1 cellular context compared by ENCODE assay signal in genomic region chr12:110794623-110795280, GRCh38.
A peak's percentile ranks its signal among the peaks of the same experiment; 100 is the strongest.
TF ChIP-seq lines count a peak whose summit lies in the region.

No MANE protein-coding gene starts in this region.

TF ChIP-seq in K562, 482 proteins besides CTCF, POLR2A, EP300 and RAD21 (continued from another document):
- TF ChIP-seq BCLAF1 (IDR thresholded peaks at IDR 0.05; ENCODE audit: borderline replicate concordance in 1 of 2, control insufficient read depth in 1 of 2, low read depth in 2 of 2, low read length in 1 of 2) = no peak
- TF ChIP-seq CBX5 (IDR thresholded peaks at IDR 0.05; ENCODE audit: borderline replicate concordance, low read depth) = no peak
- TF ChIP-seq TFAP4 (CRISPR knock-in tag; IDR thresholded peaks at IDR 0.05; ENCODE audit: borderline replicate concordance) = peak; percentile 73; the same call in 1 of the 2 replicates
- no peak for TF ChIP-seq CREM (IDR thresholded peaks at IDR 0.05; ENCODE audit: low read depth)
- TF ChIP-seq ZNF134 (CRISPR knock-in tag; conservative IDR thresholded peaks at IDR 0.05) = no peak
- TF ChIP-seq CBFA2T3 (IDR thresholded peaks at IDR 0.05) = peak; percentile 79
- TF ChIP-seq ZBTB12 (CRISPR knock-in tag; IDR thresholded peaks at IDR 0.05) = no peak
- TF ChIP-seq NFIC (IDR thresholded peaks at IDR 0.05) = peak; percentile 33; the same call in 1 of the 2 replicates
- TF ChIP-seq NELFE (IDR thresholded peaks at IDR 0.05; ENCODE audit: insufficient read depth, insufficient read length) = no peak
- no peak for TF ChIP-seq ATF4 (CRISPR knock-in tag; IDR thresholded peaks at IDR 0.05)
- no peak for TF ChIP-seq ZNF79 (CRISPR knock-in tag; IDR thresholded peaks at IDR 0.05; ENCODE audit: low read depth)
- no peak for TF ChIP-seq HDGF (IDR thresholded peaks at IDR 0.05)
- no peak for TF ChIP-seq ZBTB49 (CRISPR knock-in tag; IDR thresholded peaks at IDR 0.05; ENCODE audit: borderline replicate concordance)
